In genomic region chr1:180652791-180653190, GRCh38 we compare ENCODE assay signal across 22 cellular contexts.
"Had no signal": no experiment of that assay in that cellular context is flagged by ENCODE, and none has a peak within 500 bp of the region (broad histone marks: within the 10 kb centered on the region; RNA-seq: fewer than 3 reads in every experiment).

No MANE protein-coding gene starts in this region.

- H3K36me3 ChIP-seq: right atrium auricular region, tibial nerve had no signal

- H3K4me2 ChIP-seq: neural progenitor cell had no signal

- H3K27ac Mint-ChIP-seq: activated CD4-positive, alpha-beta T cell treated with anti-CD3 and anti-CD28 coated beads, Interleukin-2, amount 10 ng/mL, durations not matched to agents 24 days and 14 days; activated CD8-positive, alpha-beta T cell treated with anti-CD3 and anti-CD28 coated beads for 36 hours; activated naive CD8-positive, alpha-beta T cell treated with anti-CD3 and anti-CD28 coated beads for 36 hours; activated T-helper 17 cell treated with anti-CD3 and anti-CD28 coated beads, Interleukin-2, amount 50 U/mL, for 72 hours; neural progenitor cell; progenitor cell of endocrine pancreas had no signal

- H2AFZ ChIP-seq: neural progenitor cell had no signal

- H3K4me3 ChIP-seq: esophagus squamous epithelium, left ventricle myocardium inferior, neural progenitor cell, right atrium auricular region, tibial nerve had no signal

- H3K27ac ChIP-seq: esophagus squamous epithelium, left ventricle myocardium inferior, neural progenitor cell, right atrium auricular region, tibial nerve had no signal

- H3K4me1 Mint-ChIP-seq: activated CD4-positive, alpha-beta T cell treated with anti-CD3 and anti-CD28 coated beads, Interleukin-2, amount 10 ng/mL, durations not matched to agents 24 days and 14 days; neural progenitor cell had no signal

- H3K27me3 ChIP-seq: esophagus squamous epithelium, neural progenitor cell, right atrium auricular region, tibial nerve had no signal

- H3K4me1 ChIP-seq: esophagus squamous epithelium, neural progenitor cell, right atrium auricular region, tibial nerve had no signal

- H3K9ac ChIP-seq: neural progenitor cell had no signal

- DNase-seq: activated CD4-positive, alpha-beta T cell treated with anti-CD3 and anti-CD28 coated beads, Interleukin-2, amount 10 ng/mL, durations not matched to agents 24 days and 14 days; activated CD4-positive, CD25-positive, alpha-beta regulatory T cell; activated CD8-positive, alpha-beta T cell treated with anti-CD3 and anti-CD28 coated beads for 36 hours; activated naive CD4-positive, alpha-beta T cell; activated naive CD8-positive, alpha-beta T cell treated with anti-CD3 and anti-CD28 coated beads for 36 hours; activated T-cell treated with anti-CD3 and anti-CD28 coated beads, Interleukin-2, amount 50 U/mL, for 1 hour; dermis blood vessel endothelial cell; effector memory CD4-positive, alpha-beta T cell; esophagus squamous epithelium; head of caudate nucleus; left ventricle myocardium inferior; mesenchymal stem cell; naive thymus-derived CD4-positive, alpha-beta T cell; stimulated activated CD4-positive, alpha-beta T cell treated with anti-CD3 and anti-CD28 coated beads, Interleukin-2, amount 100 ng/mL, for 24 hours; stimulated activated naive CD8-positive, alpha-beta T cell treated with anti-CD3 and anti-CD28 coated beads, Interleukin-15, Interleukin-2, amounts not matched to agents 100 U/mL and 50 U/mL, for 24 hours; substantia nigra; T1000 had no signal

- H3K27me3 Mint-ChIP-seq: activated CD4-positive, alpha-beta T cell treated with anti-CD3 and anti-CD28 coated beads, Interleukin-2, amount 10 ng/mL, durations not matched to agents 24 days and 14 days; activated CD8-positive, alpha-beta T cell treated with anti-CD3 and anti-CD28 coated beads for 36 hours; activated naive CD8-positive, alpha-beta T cell treated with anti-CD3 and anti-CD28 coated beads for 36 hours; activated T-helper 17 cell treated with anti-CD3 and anti-CD28 coated beads, Interleukin-2, amount 50 U/mL, for 72 hours; naive thymus-derived CD4-positive, alpha-beta T cell; progenitor cell of endocrine pancreas had no signal

- H3K4me3 Mint-ChIP-seq: activated CD4-positive, alpha-beta T cell treated with anti-CD3 and anti-CD28 coated beads, Interleukin-2, amount 10 ng/mL, durations not matched to agents 24 days and 14 days; activated CD8-positive, alpha-beta T cell treated with anti-CD3 and anti-CD28 coated beads for 36 hours; activated naive CD8-positive, alpha-beta T cell treated with anti-CD3 and anti-CD28 coated beads for 36 hours; activated T-helper 17 cell treated with anti-CD3 and anti-CD28 coated beads, Interleukin-2, amount 50 U/mL, for 72 hours; naive thymus-derived CD4-positive, alpha-beta T cell; neural progenitor cell had no signal
